ENCODE assay signal across 9 cellular contexts in the genomic region with DNA sequence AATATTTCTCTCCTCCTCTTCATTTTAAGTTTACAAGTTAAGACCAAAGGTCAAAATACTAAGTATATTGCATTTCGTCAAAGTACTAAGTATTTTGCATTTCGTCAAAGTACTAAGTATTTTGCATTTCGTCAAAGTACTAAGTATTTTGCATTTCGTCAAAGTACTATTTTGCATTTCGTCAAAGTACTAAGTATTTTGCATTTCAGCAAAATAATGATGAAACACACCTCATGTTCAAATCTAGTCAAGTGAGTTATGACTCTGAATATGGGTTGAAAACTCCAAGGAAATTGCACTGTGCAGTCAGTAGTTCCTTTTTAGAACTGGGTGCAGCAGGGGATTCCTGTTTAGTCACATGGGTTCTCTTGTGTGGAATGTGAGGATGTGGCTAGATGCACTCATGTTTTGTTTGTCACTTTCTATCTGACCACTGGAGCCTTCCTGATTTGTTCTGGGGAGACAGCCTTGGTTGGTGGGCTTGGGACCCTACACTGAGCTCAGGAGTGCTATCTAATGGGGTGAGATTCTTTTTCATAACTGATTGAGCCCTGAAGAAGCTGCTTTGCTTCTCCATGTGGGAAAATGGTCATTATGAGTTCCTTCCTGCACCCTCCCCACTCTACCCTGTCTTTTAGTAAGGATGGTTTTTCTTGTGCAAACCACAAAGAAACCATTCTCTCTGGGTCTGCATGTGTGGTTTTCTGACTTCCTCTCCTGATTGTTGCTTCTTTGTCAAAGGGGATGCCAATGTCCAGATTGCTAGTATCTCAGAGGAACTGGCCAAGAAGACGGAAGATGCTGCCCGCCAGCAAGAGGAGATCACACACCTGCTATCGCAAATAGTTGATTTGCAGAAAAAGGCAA.
A peak's percentile ranks its signal among the peaks of the same experiment; 100 is the strongest.
DNase-seq lines count a peak whose midpoint lies in the region; ATAC-seq and TF ChIP-seq lines count a peak whose summit lies in the region.
"Had no signal": no experiment of that assay in that cellular context is flagged by ENCODE, and none has a peak within 500 bp of the region (broad histone marks: within the 10 kb centered on the region; RNA-seq: fewer than 3 reads in every experiment).

No MANE protein-coding gene starts in this region.

- no peaks in the 10 kb centered on the region for H3K9me3 Mint-ChIP-seq in CD14-positive monocyte

- H3K27ac Mint-ChIP-seq in CD14-positive monocyte: peak overlapping the region; percentile 71 to 97 (median 89)

- H3K27me3 ChIP-seq in MG63: no peaks in the 10 kb centered on the region

- no peaks in the 10 kb centered on the region for H3K36me3 ChIP-seq in MG63

- H3K4me3 ChIP-seq in choroid plexus epithelial cell (ENCODE audit: low read depth, low read length) (no peak overlapping the region), MG63 (no peak overlapping the region)

- H3K4me3 Mint-ChIP-seq in CD14-positive monocyte: peak overlapping the region in 1 of 2 donors; percentile 35

- ATAC-seq in GM19467 (IDR thresholded peaks at IDR 0.05; ENCODE audit: unreplicated experiment): peak; percentile 45

- H3K9me3 ChIP-seq in MG63: no peaks in the 10 kb centered on the region

- DNase-seq in CD14-positive monocyte (ENCODE audit: low spot score): no peak
- DNase-seq in HT1080 (ENCODE audit: low read depth): peak; percentile 84
- peak; percentile 66 for DNase-seq in choroid plexus epithelial cell (ENCODE audit: low read depth)
- no peak for DNase-seq in MG63
- DNase-seq in cortex of kidney (lab: John Stamatoyannopoulos, UW): no peak
- DNase-seq in DMS53 treated with DMSO at 0.1 percent for 48 hours (lab: John Stamatoyannopoulos, UW; ENCODE audit: unreplicated experiment): no peak
- no peak for DNase-seq in HK-2 (ENCODE audit: unreplicated experiment)
- DNase-seq: stimulated activated CD4-positive, alpha-beta T cell treated with anti-CD3 and anti-CD28 coated beads, Interleukin-4, amount 100 ng/mL, for 1 hour had no signal

- H3K4me1 Mint-ChIP-seq in CD14-positive monocyte: peaks cover 30% of the 10 kb centered on the region

- intact Hi-C loops in CD14-positive monocyte (cut with micrococcal nuclease): loop anchor here in 1 of 2 donors (10.0 kb wide), 1 partner anchor 298 kb away; no protein-coding TSS in a partner anchor

- TF ChIP-seq CTCF in CD14-positive monocyte (IDR thresholded peaks at IDR 0.05): no peak
- TF ChIP-seq CTCF in choroid plexus epithelial cell (conservative IDR thresholded peaks at IDR 0.05; ENCODE audit: low read depth, low read length): no peak

- H3K36me3 Mint-ChIP-seq in CD14-positive monocyte: peaks cover 67 to 83% of the 10 kb centered on the region in 2 donors

- peaks cover 0 to 1% (median 0%) of the 10 kb centered on the region in 3 donors for H3K27me3 Mint-ChIP-seq in CD14-positive monocyte (ENCODE audit: low read depth in 3 of 3)

Comparison
In these comparisons a context has a peak if more than half of its experiments do, and no peak if none do; other contexts are left out.
1. DNase-seq: peak in HT1080 (single experiment) and choroid plexus epithelial cell (single experiment); none in CD14-positive monocyte (single experiment), MG63 (single experiment), cortex of kidney (single experiment), DMS53 treated with DMSO at 0.1 percent for 48 hours (single experiment) and HK-2 (single experiment).